Comparison of ENCODE assay signal across 23 cellular contexts in the genomic region with DNA sequence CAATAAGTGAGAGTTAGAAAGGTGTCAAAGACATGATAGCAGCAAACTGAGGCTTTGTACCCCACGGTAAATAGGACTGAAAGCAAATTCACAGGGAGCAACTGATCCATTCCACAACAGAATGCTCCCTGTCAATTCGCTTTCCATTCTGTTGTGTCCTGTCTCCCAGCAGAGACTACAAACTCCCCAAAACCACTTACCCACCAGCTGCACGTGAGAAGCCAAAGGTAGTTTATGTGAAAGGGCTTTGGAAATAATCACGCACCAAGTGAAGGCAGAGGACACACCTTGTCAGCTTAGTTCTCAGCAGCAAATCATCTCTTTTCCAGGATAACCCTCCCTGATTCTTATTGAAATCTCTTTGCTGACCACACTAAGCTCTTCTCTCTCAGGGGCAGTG. TPM values are rescaled to one million over a fixed set of nuclear protein-coding genes. Genes with fewer than 3 reads are reported as not detected.
A peak's percentile ranks its signal among the peaks of the same experiment; 100 is the strongest.
DNase-seq lines count a peak whose midpoint lies in the region; ATAC-seq and TF ChIP-seq lines count a peak whose summit lies in the region.
"Had no signal": no experiment of that assay in that cellular context is flagged by ENCODE, and none has a peak within 500 bp of the region (broad histone marks: within the 10 kb centered on the region; RNA-seq: fewer than 3 reads in every experiment).

No MANE protein-coding gene starts in this region.

- H2BK5ac ChIP-seq in IMR-90 (ENCODE audit: low read depth, low read length, poor library complexity, severe bottlenecking): peak overlapping the region; percentile 88

- no peak overlapping the region for H4K5ac ChIP-seq in IMR-90 (ENCODE audit: low read depth, low read length)

- H2BK120ac ChIP-seq in IMR-90 (ENCODE audit: low read depth, low read length): peak overlapping the region; percentile 43; the same call in 1 of the 2 replicates

- peak overlapping the region; percentile 31; the same call in 1 of the 2 replicates for H2BK20ac ChIP-seq in IMR-90 (ENCODE audit: low read depth, low read length)

- POLR2A ChIA-PET in IMR-90 (lab: Charles Lee; ENCODE audit: unreplicated experiment): interaction anchor here (1.1 kb wide), 1 partner anchor 18 kb away, joined by 3 read pairs; no protein-coding TSS in a partner anchor

- TF ChIP-seq RAD21 in IMR-90 (IDR thresholded peaks at IDR 0.05; ENCODE audit: low read length): no peak

- H3K4me3 ChIP-seq in IMR-90 (ENCODE audit: insufficient read depth, low read depth, low read length): no peak overlapping the region
- H3K4me3 ChIP-seq in brain microvascular endothelial cell (ENCODE audit: low read depth, low read length): no peak overlapping the region
- H3K4me3 ChIP-seq in lower lobe of right lung: no peak overlapping the region
- no peak overlapping the region for H3K4me3 ChIP-seq in stomach
- H3K4me3 ChIP-seq: dorsolateral prefrontal cortex, SJSA1 had no signal

- peak overlapping the region; percentile 40 for H3K9ac ChIP-seq in IMR-90 (ENCODE audit: low read depth, low read length)

- ATAC-seq in IMR-90 (ENCODE audit: low read depth): no peak
- ATAC-seq in lower lobe of right lung: no peak
- ATAC-seq: activated naive CD8-positive, alpha-beta T cell treated with anti-CD3 and anti-CD28 coated beads, Interleukin-2, amount 50 U/mL, for 24 hours; left colon had no signal

- H3K27me3 ChIP-seq in IMR-90 (ENCODE audit: control insufficient read depth, insufficient read depth, low read length) (no peaks in the 10 kb centered on the region), brain microvascular endothelial cell (replicated peaks) (no peaks in the 10 kb centered on the region), lower lobe of right lung (ENCODE audit: low read depth) (no peaks in the 10 kb centered on the region), stomach (no peaks in the 10 kb centered on the region)
- H3K27me3 ChIP-seq: dorsolateral prefrontal cortex, SJSA1 had no signal

- H4K8ac ChIP-seq in IMR-90 (ENCODE audit: low read depth in 2 of 2, low read length in 2 of 2): peak overlapping the region in 1 of 2 experiments; percentile 71; a peak in 3 of 4 replicates

- TF ChIP-seq CTCF in IMR-90 (conservative IDR thresholded peaks at IDR 0.05; ENCODE audit: low read depth, low read length) (no peak), brain microvascular endothelial cell (IDR thresholded peaks at IDR 0.05; ENCODE audit: low read depth, low read length, missing control alignments) (no peak), lower lobe of right lung (IDR thresholded peaks at IDR 0.05) (no peak), stomach (IDR thresholded peaks at IDR 0.05) (no peak)

- peak overlapping the region; percentile 90 for H3K4ac ChIP-seq in IMR-90 (ENCODE audit: low read depth, low read length)

- peaks cover 49% of the 10 kb centered on the region for H4K20me1 ChIP-seq in IMR-90 (ENCODE audit: insufficient read depth, low read length)

- H2AFZ ChIP-seq in IMR-90 (replicated peaks; ENCODE audit: low read length, poor library complexity): no peak overlapping the region

- H3K27ac ChIP-seq in IMR-90 (ENCODE audit: insufficient read depth, low read length): peak overlapping the region; percentile 52
- H3K27ac ChIP-seq in brain microvascular endothelial cell: peak overlapping the region; percentile 3
- H3K27ac ChIP-seq in lower lobe of right lung: peak overlapping the region; percentile 84
- peak overlapping the region in 4 of 5 donors; percentile 76 to 95 (median 88) for H3K27ac ChIP-seq in stomach
- H3K27ac ChIP-seq: dorsolateral prefrontal cortex, SJSA1 had no signal

- intact Hi-C loops in IMR-90 (cut with micrococcal nuclease): no loop called here
- intact Hi-C loops in lower lobe of right lung (cut with DNase I): no loop called here
- intact Hi-C loops in stomach (cut with DNase I; ENCODE audit: low total_unique reads): loop anchor here (5.0 kb wide), 1 partner anchor 38 kb away; no protein-coding TSS in a partner anchor

- H2AK5ac ChIP-seq in IMR-90 (ENCODE audit: low read depth, low read length): peak overlapping the region; percentile 57

- CTCF ChIA-PET in IMR-90 (lab: Yijun Ruan, JAX): no interaction called here

- TSS peak; percentile 18 for BruUV-seq in IMR-90 (replicated peaks; lab: Mats Ljungman, UMichigan)

- peaks cover 22% of the 10 kb centered on the region for H3K9me1 ChIP-seq in IMR-90 (ENCODE audit: insufficient read depth, low read length)

- peak overlapping the region; percentile 70 for H2AK9ac ChIP-seq in IMR-90 (replicated peaks; ENCODE audit: low read depth, low read length, poor library complexity)

- H3K36me3 ChIP-seq in IMR-90 (ENCODE audit: control insufficient read depth, insufficient read depth, low read length): peaks cover 83% of the 10 kb centered on the region
- H3K36me3 ChIP-seq in brain microvascular endothelial cell (replicated peaks): peaks cover 80% of the 10 kb centered on the region
- H3K36me3 ChIP-seq in lower lobe of right lung: peaks cover 42% of the 10 kb centered on the region
- peaks cover 23 to 94% (median 47%) of the 10 kb centered on the region in 4 donors for H3K36me3 ChIP-seq in stomach

- H3K79me1 ChIP-seq in IMR-90 (ENCODE audit: low read depth in 1 of 2, low read length in 2 of 2): peaks cover 26 to 73% of the 10 kb centered on the region in 2 experiments

- no peak for DNase-seq in IMR-90
- DNase-seq in brain microvascular endothelial cell: no peak
- DNase-seq in lower lobe of right lung: no peak
- DNase-seq in stomach: no peak
- DNase-seq in kidney glomerular epithelial cell (lab: John Stamatoyannopoulos, UW): no peak
- DNase-seq in LoVo (ENCODE audit: low spot score): no peak
- DNase-seq in DMS 273 (lab: John Stamatoyannopoulos, UW; ENCODE audit: unreplicated experiment): no peak
- DNase-seq in NCI-H2227 treated with DMSO at 0.1 percent for 48 hours (lab: John Stamatoyannopoulos, UW): no peak
- DNase-seq: activated CD4-positive, alpha-beta T cell treated with anti-CD3 and anti-CD28 coated beads, Interleukin-2, amount 10 ng/mL, durations not matched to agents 7 days and 5 days; activated CD8-positive, alpha-beta memory T cell treated with anti-CD3 and anti-CD28 coated beads, Interleukin-2, amount 50 U/mL, for 4 hours; activated naive CD8-positive, alpha-beta T cell treated with anti-CD3 and anti-CD28 coated beads, Interleukin-2, amount 50 U/mL, for 24 hours; caudate nucleus; CD4-positive, CD25-positive, alpha-beta regulatory T cell; dorsolateral prefrontal cortex; KBM-7; left colon; MV-4-11; NCI-H187 treated with DMSO at 0.1 percent for 48 hours; NCI-H226; nucleus accumbens had no signal

- H3K9me3 ChIP-seq in IMR-90 (ENCODE audit: control insufficient read depth, insufficient read depth, low read length) (no peaks in the 10 kb centered on the region), lower lobe of right lung (no peaks in the 10 kb centered on the region), stomach (no peaks in the 10 kb centered on the region)
- H3K9me3 ChIP-seq: SJSA1 had no signal

- WGBS in IMR-90 (ENCODE audit: extremely low coverage in 2 of 2, insufficient read length in 1 of 2), 2 experiments: no CpG with 5 or more reads among the region's 4 CpGs
- WGBS in stomach, 5 donors: 64 to 80% (median 71%) methylated on average over 4 of the region's 4 CpGs

- peak overlapping the region; percentile 1 for H4K91ac ChIP-seq in IMR-90 (ENCODE audit: insufficient read depth, low read depth, low read length)

- peak overlapping the region; percentile 8; the same call in 1 of the 2 replicates for H3K56ac ChIP-seq in IMR-90 (ENCODE audit: extremely low read depth, insufficient read depth, low read length)

- peak overlapping the region; percentile 90 for H3K14ac ChIP-seq in IMR-90 (replicated peaks; ENCODE audit: low read depth, low read length)

- peak overlapping the region; percentile 88 for H3K23ac ChIP-seq in IMR-90 (ENCODE audit: low read depth, low read length)

- peak overlapping the region; percentile 27; the same call in 1 of the 2 replicates for H3K18ac ChIP-seq in IMR-90 (ENCODE audit: low read depth, low read length)

- TF ChIP-seq POLR2A in IMR-90 (IDR thresholded peaks at IDR 0.05; ENCODE audit: low read depth, low read length) (no peak), stomach (IDR thresholded peaks at IDR 0.05) (no peak)

- peak overlapping the region; percentile 2; the same call in 1 of the 3 replicates for H2BK15ac ChIP-seq in IMR-90 (ENCODE audit: low read depth, low read length)

- dilution Hi-C loops in IMR-90 (cut with HindIII; ENCODE audit: low sequenced_read_pairs, unreplicated experiment): no loop called here

- in situ Hi-C loops in IMR-90 (cut with MboI; ENCODE audit: low sequenced_read_pairs) (no loop called here), brain microvascular endothelial cell (cut with HindIII; ENCODE audit: low pct_ligation_motif_present, low sequenced_read_pairs) (no loop called here)

- no peak for TF ChIP-seq EP300 in stomach (IDR thresholded peaks at IDR 0.05)

- H3K4me1 ChIP-seq in IMR-90 (ENCODE audit: control insufficient read depth, insufficient read depth, low read length) (peaks cover 45% of the 10 kb centered on the region), lower lobe of right lung (peaks cover 80% of the 10 kb centered on the region), stomach (peaks cover 29 to 77% (median 47%) of the 10 kb centered on the region in 4 donors)

- no peak overlapping the region for H3K4me2 ChIP-seq in IMR-90 (ENCODE audit: low read depth, low read length)

TF ChIP-seq in IMR-90, 13 proteins besides CTCF, POLR2A, EP300 and RAD21 (continues in another document):
- no peak for TF ChIP-seq RCOR1 (IDR thresholded peaks at IDR 0.05; ENCODE audit: insufficient replicate concordance, low read length)
- no peak for TF ChIP-seq CHD1 (IDR thresholded peaks at IDR 0.05; ENCODE audit: low read depth, low read length)
- TF ChIP-seq MXI1 (IDR thresholded peaks at IDR 0.05; ENCODE audit: borderline replicate concordance, low read depth, low read length): no peak
- TF ChIP-seq, protein P1, sequence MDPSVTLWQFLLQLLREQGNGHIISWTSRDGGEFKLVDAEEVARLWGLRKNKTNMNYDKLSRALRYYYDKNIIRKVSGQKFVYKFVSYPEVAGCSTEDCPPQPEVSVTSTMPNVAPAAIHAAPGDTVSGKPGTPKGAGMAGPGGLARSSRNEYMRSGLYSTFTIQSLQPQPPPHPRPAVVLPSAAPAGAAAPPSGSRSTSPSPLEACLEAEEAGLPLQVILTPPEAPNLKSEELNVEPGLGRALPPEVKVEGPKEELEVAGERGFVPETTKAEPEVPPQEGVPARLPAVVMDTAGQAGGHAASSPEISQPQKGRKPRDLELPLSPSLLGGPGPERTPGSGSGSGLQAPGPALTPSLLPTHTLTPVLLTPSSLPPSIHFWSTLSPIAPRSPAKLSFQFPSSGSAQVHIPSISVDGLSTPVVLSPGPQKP (IDR thresholded peaks at IDR 0.05; ENCODE audit: borderline replicate concordance, low read depth, low read length): no peak
- TF ChIP-seq SMC3 (IDR thresholded peaks at IDR 0.05; ENCODE audit: low read depth, low read length): no peak

RNA-seq across cellular contexts. Expression of a gene that starts 46.6 kb away (rescaled TPM):
- total RNA-seq in IMR-90 (2012; rRNA removed): 0.28 TPM in 1 of 2 replicates, not detected in the other
- 0.31 and 0.86 TPM in 2 replicates for polyA plus RNA-seq in IMR-90 (2012; rRNA removed)
- polyA plus RNA-seq in IMR-90 (2012; cell fraction: cytosol; rRNA removed): 0.84 TPM in 1 of 2 replicates, not detected in the other
- polyA plus RNA-seq in IMR-90 (2012; cell fraction: nucleus; rRNA removed; ENCODE audit: low replicate concordance): 0.30 and 0.39 TPM in 2 replicates
- total RNA-seq in lower lobe of right lung: not detected
- total RNA-seq in stomach: 10 to 100 TPM in 1 of 5 donors, 1 to 10 TPM in 1, not detected in 3; 1.7 to 31.0 TPM
- polyA plus RNA-seq in stomach: 1 to 10 TPM in 2 of 3 donors, under 1 TPM in 1; 0.56 to 5.6 (median 1.8) TPM
- total RNA-seq: activated CD4-positive, alpha-beta T cell treated with anti-CD3 and anti-CD28 coated beads, Interleukin-2, amount 10 ng/mL, durations not matched to agents 7 days and 5 days; CD4-positive, CD25-positive, alpha-beta regulatory T cell; T-helper 1 cell treated with Interleukin-12 subunit alpha and Interleukin-12 subunit beta and Interleukin-4 antibody, amounts not matched to agents 30 ng/mL and 1 ng/mL, for 36 hours; temporal lobe had no signal
- polyA plus RNA-seq: CD4-positive, CD25-positive, alpha-beta regulatory T cell had no signal

Comparison
In these comparisons a context has a peak if more than half of its experiments do, and no peak if none do; other contexts are left out.
1. H3K27ac ChIP-seq: peak in every context shown above with its lines; median percentile 88 in stomach; 84 in lower lobe of right lung; 52 in IMR-90; 3 in brain microvascular endothelial cell.